9 cellular contexts compared by ENCODE assay signal in genomic region chr7:151448261-151449252, GRCh38. TPM values are rescaled to one million over a fixed set of nuclear protein-coding genes. Genes with fewer than 3 reads are reported as not detected.
DNase-seq lines count a peak whose midpoint lies in the region; ATAC-seq and TF ChIP-seq lines count a peak whose summit lies in the region.
"Had no signal": no experiment of that assay in that cellular context is flagged by ENCODE, and none has a peak within 500 bp of the region (broad histone marks: within the 10 kb centered on the region; RNA-seq: fewer than 3 reads in every experiment).

No MANE protein-coding gene starts in this region.

- peak; percentile 25 for TF ChIP-seq CTCF in GM20000 (IDR thresholded peaks at IDR 0.05; ENCODE audit: extremely low read depth, missing control alignments)
- TF ChIP-seq CTCF in WI38 (IDR thresholded peaks at IDR 0.05; ENCODE audit: low read depth, low read length): peak; percentile 60
- TF ChIP-seq CTCF in mammary epithelial cell (conservative IDR thresholded peaks at IDR 0.05 in 1 of 2, IDR thresholded peaks at IDR 0.05 in 1 of 2; ENCODE audit: extremely low read depth in 1 of 2, insufficient read depth in 1 of 2, low read depth in 1 of 2, low read length in 2 of 2): peak; percentile 64 to 69

- no peaks in the 10 kb centered on the region for H4K20me1 ChIP-seq in BLaER1 treated with 17β-estradiol and CSF1 and Interleukin-3, amounts not matched to agents 10 nM and 100 nM
- no peaks in the 10 kb centered on the region for H4K20me1 ChIP-seq in mammary epithelial cell (ENCODE audit: insufficient read depth, low read length)

- in situ Hi-C loops in mammary epithelial cell (cut with MboI; ENCODE audit: low sequenced_read_pairs in 2 of 2): loop anchor here (5.0 to 10.0 kb wide), 2 partner anchors 74 to 81 kb away; no protein-coding TSS in a partner anchor

- peak overlapping the region; percentile 51 to 72 (median 58) for H3K4me3 ChIP-seq in BLaER1 treated with 17β-estradiol and CSF1 and Interleukin-3, amounts not matched to agents 10 nM and 100 nM
- H3K4me3 ChIP-seq in MG63 (peak overlapping the region; percentile 42), WI38 (ENCODE audit: low read depth, low read length) (peak overlapping the region; percentile 52), mammary epithelial cell (replicated peaks in 1 of 3; ENCODE audit: insufficient read depth in 1 of 3, low read depth in 2 of 3, low read length in 3 of 3) (peak overlapping the region; percentile 49 to 56 (median 51))

- no peaks in the 10 kb centered on the region for H3K36me3 ChIP-seq in BLaER1 treated with 17β-estradiol and CSF1 and Interleukin-3, amounts not matched to agents 10 nM and 100 nM
- H3K36me3 ChIP-seq in MG63: no peaks in the 10 kb centered on the region
- no peaks in the 10 kb centered on the region for H3K36me3 ChIP-seq in mammary epithelial cell (ENCODE audit: insufficient read depth, low read length)

- no TSS peak for BruUV-seq in mammary epithelial cell (replicated peaks; lab: Mats Ljungman, UMichigan)

- no peak for ATAC-seq in HG03196 (IDR thresholded peaks at IDR 0.05; ENCODE audit: unreplicated experiment)

- intact Hi-C loops in mammary epithelial cell (cut with micrococcal nuclease): loop anchor here (1.0 to 2.0 kb wide), 2 partner anchors 80 to 134 kb away; no protein-coding TSS in a partner anchor

- peaks cover 0 to 9% (median 6%) of the 10 kb centered on the region in 10 experiments; a peak in 12 of 20 replicates for H3K4me1 ChIP-seq in BLaER1 treated with 17β-estradiol and CSF1 and Interleukin-3, amounts not matched to agents 10 nM and 100 nM
- peaks cover 7% of the 10 kb centered on the region for H3K4me1 ChIP-seq in mammary epithelial cell (ENCODE audit: insufficient read depth, low read length)

- DNase-seq in GM20000 (ENCODE audit: low spot score): peak; percentile 91
- DNase-seq in MG63: peak; percentile 36
- no peak for DNase-seq in mammary epithelial cell
- peak; percentile 60 for DNase-seq in iris pigment epithelial cell (ENCODE audit: low read depth)
- peak; percentile 60 to 66 for DNase-seq in stimulated activated CD4-positive, alpha-beta T cell treated with anti-CD3 and anti-CD28 coated beads, Interleukin-12 subunit alpha, Interleukin-12 subunit beta, amount 100 ng/mL, for 24 hours (ENCODE audit: low read depth in 2 of 2)

- CTCF ChIA-PET in mammary epithelial cell (lab: Charles Lee; ENCODE audit: low non-redundant PET): no interaction called here

- H3K9me3 ChIP-seq in BLaER1 treated with 17β-estradiol and CSF1 and Interleukin-3, amounts not matched to agents 10 nM and 100 nM (replicated peaks in 1 of 11): no peaks in the 10 kb centered on the region
- H3K9me3 ChIP-seq in MG63 (no peaks in the 10 kb centered on the region), mammary epithelial cell (replicated peaks; ENCODE audit: insufficient read depth, low read length) (no peaks in the 10 kb centered on the region)

- peaks cover 0 to 8% (median 5%) of the 10 kb centered on the region in 11 experiments; a peak in 10 of 22 replicates for H3K27me3 ChIP-seq in BLaER1 treated with 17β-estradiol and CSF1 and Interleukin-3, amounts not matched to agents 10 nM and 100 nM
- H3K27me3 ChIP-seq in MG63: no peaks in the 10 kb centered on the region
- no peaks in the 10 kb centered on the region for H3K27me3 ChIP-seq in mammary epithelial cell (ENCODE audit: insufficient read depth, low read length)

- dilution Hi-C loops in mammary epithelial cell (cut with HindIII; ENCODE audit: low sequenced_read_pairs): no loop called here

- peak overlapping the region in 5 of 11 experiments; percentile 12 to 50 (median 41); a peak in 6 of 22 replicates for H3K27ac ChIP-seq in BLaER1 treated with 17β-estradiol and CSF1 and Interleukin-3, amounts not matched to agents 10 nM and 100 nM
- H3K27ac ChIP-seq in mammary epithelial cell (ENCODE audit: insufficient read depth, low read depth, low read length): no peak overlapping the region

- H3K4me2 ChIP-seq in BLaER1 treated with 17β-estradiol and CSF1 and Interleukin-3, amounts not matched to agents 10 nM and 100 nM: peak overlapping the region; percentile 77 to 96 (median 92)
- peak overlapping the region; percentile 96 for H3K4me2 ChIP-seq in mammary epithelial cell (ENCODE audit: insufficient read depth, low read depth, low read length)

- peak overlapping the region; percentile 44 to 79 (median 73); a peak in 21 of 22 replicates for H3K9ac ChIP-seq in BLaER1 treated with 17β-estradiol and CSF1 and Interleukin-3, amounts not matched to agents 10 nM and 100 nM
- no peak overlapping the region for H3K9ac ChIP-seq in mammary epithelial cell (ENCODE audit: insufficient read depth, low read length)

- WGBS in mammary epithelial cell (ENCODE audit: low coverage, missing lambda C conversion rate): 13% methylated on average over 15 of the region's 61 CpGs

- peak overlapping the region; percentile 95 for H2AFZ ChIP-seq in mammary epithelial cell (ENCODE audit: low read depth, low read length)

- no peaks in the 10 kb centered on the region for H3K79me2 ChIP-seq in mammary epithelial cell (ENCODE audit: insufficient read depth, low read length)

RNA-seq across cellular contexts. Expression of gene CRYGN, which starts 8.6 kb away (rescaled TPM):
- not detected in 2 replicates for total RNA-seq in MG63 (2014; rRNA removed; shearing (Covaris generic); ENCODE audit: low replicate concordance)
- total RNA-seq in mammary epithelial cell: not detected
- not detected for polyA plus RNA-seq in mammary epithelial cell
- not detected for polyA minus RNA-seq in mammary epithelial cell
- total RNA-seq: T-helper 1 cell treated with Interleukin-12 subunit alpha and Interleukin-12 subunit beta and Interleukin-4 antibody, amounts not matched to agents 30 ng/mL and 1 ng/mL, for 36 hours had no signal

RNA-seq across cellular contexts. Expression of gene WDR86, which starts 38.7 kb away (rescaled TPM):
- not detected in 2 replicates for total RNA-seq in MG63 (2014; rRNA removed; shearing (Covaris generic); ENCODE audit: low replicate concordance)
- total RNA-seq in mammary epithelial cell: 10 to 100 TPM in 1 of 2 donors, not detected in 1; 19.5 TPM
- polyA plus RNA-seq in mammary epithelial cell: not detected
- not detected for polyA minus RNA-seq in mammary epithelial cell
- total RNA-seq: T-helper 1 cell treated with Interleukin-12 subunit alpha and Interleukin-12 subunit beta and Interleukin-4 antibody, amounts not matched to agents 30 ng/mL and 1 ng/mL, for 36 hours had no signal
